ENCODE assay signal across 8 cellular contexts in the genomic region with DNA sequence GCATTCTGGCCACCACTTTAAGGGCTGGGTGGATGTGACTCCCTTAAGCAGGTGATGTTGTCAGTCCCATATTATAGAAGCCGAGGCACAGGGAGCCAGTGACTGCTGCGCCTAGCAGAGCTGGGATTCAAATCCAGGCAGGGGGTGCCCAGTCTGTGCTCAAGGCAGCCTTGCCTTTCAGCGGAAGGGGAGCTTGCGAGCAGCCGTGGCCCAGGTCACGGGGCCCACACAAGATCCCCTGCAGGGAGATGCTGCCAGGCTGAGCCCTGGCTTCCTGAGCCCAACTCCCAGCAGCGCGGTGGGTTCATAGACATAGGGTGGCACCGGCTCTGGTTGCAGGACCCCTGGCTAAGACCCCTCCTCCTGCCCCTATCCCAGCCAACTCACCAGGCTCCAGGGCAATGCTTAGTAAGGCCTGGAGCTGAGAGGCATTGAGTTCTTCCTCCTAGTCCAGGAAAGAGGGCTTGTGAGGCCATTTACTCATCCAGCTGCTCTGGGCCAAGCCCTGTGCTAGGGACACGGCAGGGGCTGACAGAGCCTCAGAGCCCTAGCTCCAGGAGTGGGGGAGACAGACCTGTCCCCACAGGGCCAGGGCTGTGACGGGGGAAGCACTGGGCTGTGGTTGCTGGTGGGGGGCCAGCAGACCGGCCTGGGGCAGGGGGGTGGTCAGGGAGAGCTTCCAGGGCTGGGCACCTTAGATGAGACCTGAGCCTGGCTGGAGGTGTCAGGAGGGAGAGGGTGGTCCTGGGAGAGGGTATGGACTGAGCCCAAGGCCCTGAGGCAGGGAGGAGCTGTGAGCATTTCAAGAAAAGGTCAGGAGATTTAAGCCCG. TPM values are rescaled to one million over a fixed set of nuclear protein-coding genes. Genes with fewer than 3 reads are reported as not detected.
DNase-seq lines count a peak whose midpoint lies in the region; ATAC-seq and TF ChIP-seq lines count a peak whose summit lies in the region.

No MANE protein-coding gene starts in this region.

- peaks cover 20% of the 10 kb centered on the region for H3K36me3 Mint-ChIP-seq in chondrocyte (ENCODE audit: low read depth)

- peak overlapping the region; percentile 56 to 63 for H3K4me3 ChIP-seq in mucosa of rectum (ENCODE audit: low read length in 2 of 2)

- H3K4me3 Mint-ChIP-seq in chondrocyte (ENCODE audit: unreplicated experiment): peak overlapping the region; percentile 53

- no peaks in the 10 kb centered on the region for H3K27me3 Mint-ChIP-seq in chondrocyte (ENCODE audit: low read depth)

- H3K9me3 Mint-ChIP-seq in chondrocyte (ENCODE audit: low read depth): no peaks in the 10 kb centered on the region

- peaks cover 10 to 12% of the 10 kb centered on the region in 2 donors for H3K36me3 ChIP-seq in mucosa of rectum (ENCODE audit: control insufficient read depth in 2 of 2, insufficient read depth in 2 of 2, low read length in 2 of 2)

- H3K4me1 ChIP-seq in mucosa of rectum (ENCODE audit: control insufficient read depth in 2 of 2, insufficient read depth in 2 of 2, low read length in 2 of 2): peaks cover 31 to 44% of the 10 kb centered on the region in 2 donors

- H3K27me3 ChIP-seq in mucosa of rectum (ENCODE audit: control insufficient read depth in 2 of 2, insufficient read depth in 2 of 2, low read length in 2 of 2): no peaks in the 10 kb centered on the region

- peak overlapping the region; percentile 77 for H3K27ac ChIP-seq in 22Rv1
- peak overlapping the region; percentile 75 to 92 for H3K27ac ChIP-seq in mucosa of rectum (ENCODE audit: low read depth in 2 of 2, low read length in 2 of 2)

- peaks cover 44% of the 10 kb centered on the region for H3K4me1 Mint-ChIP-seq in chondrocyte (ENCODE audit: low read depth)

- no peaks in the 10 kb centered on the region for H3K9me3 ChIP-seq in mucosa of rectum (ENCODE audit: control insufficient read depth in 2 of 2, low read length in 2 of 2)

- peak; percentile 90 for DNase-seq in chondrocyte (ENCODE audit: low spot score)
- no peak for DNase-seq in mucosa of gallbladder (ENCODE audit: low spot score)
- DNase-seq in NCI-H345 treated with DMSO at 0.1 percent for 48 hours (lab: John Stamatoyannopoulos, UW; ENCODE audit: unreplicated experiment): no peak
- no peak for DNase-seq in NCI-H446 treated with DMSO at 0.1 percent for 48 hours (lab: John Stamatoyannopoulos, UW)

- peak; percentile 28 for TF ChIP-seq POLR2A in GM18951 (IDR thresholded peaks at IDR 0.05; ENCODE audit: extremely low read depth, insufficient read depth, insufficient read length)

- peak overlapping the region; percentile 78 for H3K27ac Mint-ChIP-seq in chondrocyte (ENCODE audit: unreplicated experiment)

- peak overlapping the region; percentile 72 to 73 for H3K9ac ChIP-seq in mucosa of rectum (ENCODE audit: low read depth in 1 of 2, low read length in 2 of 2)

- peak; percentile 24 for ATAC-seq in SK-N-SH treated with all-trans-retinoic acid at 6 μM for 48 hours

- TF ChIP-seq CTCF in 22Rv1 (IDR thresholded peaks at IDR 0.05) (no peak), chondrocyte (IDR thresholded peaks at IDR 0.05) (no peak)

- in situ Hi-C loops in GM18951 (cut with MboI; ENCODE audit: low sequenced_read_pairs, unreplicated experiment): no loop called here

TF ChIP-seq in SK-N-SH treated with all-trans-retinoic acid at 6 μM for 48 hours, 23 proteins besides CTCF, POLR2A, EP300 and RAD21:
- no peak for TF ChIP-seq TSHZ2 (CRISPR knock-in tag; IDR thresholded peaks at IDR 0.05)
- TF ChIP-seq ZC3H10 (CRISPR knock-in tag; IDR thresholded peaks at IDR 0.05): no peak
- TF ChIP-seq SNAI2 (CRISPR knock-in tag; IDR thresholded peaks at IDR 0.05): no peak
- TF ChIP-seq TOX (CRISPR knock-in tag; IDR thresholded peaks at IDR 0.05; ENCODE audit: borderline replicate concordance): no peak
- TF ChIP-seq ZFP3 (CRISPR knock-in tag; IDR thresholded peaks at IDR 0.05): no peak
- TF ChIP-seq TCF4 (CRISPR knock-in tag; IDR thresholded peaks at IDR 0.05; ENCODE audit: borderline replicate concordance): no peak
- no peak for TF ChIP-seq ZFP30 (CRISPR knock-in tag; IDR thresholded peaks at IDR 0.05)
- TF ChIP-seq, protein P1, sequence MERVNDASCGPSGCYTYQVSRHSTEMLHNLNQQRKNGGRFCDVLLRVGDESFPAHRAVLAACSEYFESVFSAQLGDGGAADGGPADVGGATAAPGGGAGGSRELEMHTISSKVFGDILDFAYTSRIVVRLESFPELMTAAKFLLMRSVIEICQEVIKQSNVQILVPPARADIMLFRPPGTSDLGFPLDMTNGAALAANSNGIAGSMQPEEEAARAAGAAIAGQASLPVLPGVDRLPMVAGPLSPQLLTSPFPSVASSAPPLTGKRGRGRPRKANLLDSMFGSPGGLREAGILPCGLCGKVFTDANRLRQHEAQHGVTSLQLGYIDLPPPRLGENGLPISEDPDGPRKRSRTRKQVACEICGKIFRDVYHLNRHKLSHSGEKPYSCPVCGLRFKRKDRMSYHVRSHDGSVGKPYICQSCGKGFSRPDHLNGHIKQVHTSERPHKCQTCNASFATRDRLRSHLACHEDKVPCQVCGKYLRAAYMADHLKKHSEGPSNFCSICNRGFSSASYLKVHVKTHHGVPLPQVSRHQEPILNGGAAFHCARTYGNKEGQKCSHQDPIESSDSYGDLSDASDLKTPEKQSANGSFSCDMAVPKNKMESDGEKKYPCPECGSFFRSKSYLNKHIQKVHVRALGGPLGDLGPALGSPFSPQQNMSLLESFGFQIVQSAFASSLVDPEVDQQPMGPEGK (CRISPR knock-in tag; IDR thresholded peaks at IDR 0.05; ENCODE audit: borderline replicate concordance): no peak

RNA-seq across cellular contexts. Expression of gene CAPN12, which starts 9.6 kb away (rescaled TPM):
- total RNA-seq in chondrocyte: 0.40 to 0.44 TPM (median 0.44 TPM) in 3 replicates
- 206 TPM for total RNA-seq in mucosa of gallbladder

RNA-seq across cellular contexts. Expression of gene LGALS7, which starts 38.7 kb away (rescaled TPM):
- total RNA-seq in chondrocyte (not detected in 3 replicates), mucosa of gallbladder (not detected)

RNA-seq across cellular contexts. Expression of gene LGALS7B, which starts 54.4 kb away (rescaled TPM):
- total RNA-seq in chondrocyte: not detected in 3 replicates
- 3.1 TPM for total RNA-seq in mucosa of gallbladder

Comparison
In these comparisons a context has a peak if more than half of its experiments do, and no peak if none do; other contexts are left out.
1. RNA of gene CAPN12, which starts 9.6 kb away (total RNA-seq): 206 TPM in mucosa of gallbladder (single experiment); 0.40 to 0.44 TPM in chondrocyte; every median in the first group is over 100 times any median in the second.